ENCODE assay signal across 9 cellular contexts in the genomic region with DNA sequence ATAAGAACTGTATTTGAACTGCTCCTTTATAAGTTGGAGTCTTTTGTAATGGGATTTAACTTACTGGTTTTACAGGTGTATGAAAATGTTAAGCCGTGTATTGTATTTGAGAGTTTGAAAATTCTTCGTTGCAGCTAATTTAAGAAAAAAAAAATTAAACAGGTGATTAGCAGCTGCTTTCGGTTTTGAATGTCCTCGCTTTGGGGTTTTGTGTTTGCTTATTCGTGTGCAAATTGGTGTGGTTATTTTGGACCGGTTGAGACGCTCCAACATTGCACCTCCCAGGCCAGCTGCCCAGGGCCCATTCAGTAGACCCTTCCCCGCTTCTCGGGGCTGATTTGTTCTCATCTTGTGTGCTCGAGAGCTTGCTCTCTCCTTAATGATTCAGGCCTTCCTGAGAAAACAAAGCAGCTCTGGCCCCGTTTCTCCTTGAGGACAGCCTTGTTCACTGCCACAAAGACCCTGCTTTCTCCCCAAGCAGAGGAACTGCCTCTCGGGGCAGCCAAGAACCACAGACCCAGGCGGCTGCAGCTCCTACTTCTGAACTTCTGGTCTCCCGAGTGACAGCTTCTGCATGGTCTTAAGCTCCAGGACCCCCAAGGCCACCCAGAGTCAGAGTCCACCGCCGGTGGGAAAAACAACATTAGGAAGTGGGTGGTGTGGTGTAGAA.
DNase-seq lines count a peak whose midpoint lies in the region; ATAC-seq and TF ChIP-seq lines count a peak whose summit lies in the region.
"Had no signal": no experiment of that assay in that cellular context is flagged by ENCODE, and none has a peak within 500 bp of the region (broad histone marks: within the 10 kb centered on the region; RNA-seq: fewer than 3 reads in every experiment).

No MANE protein-coding gene starts in this region.

- H3K9me3 ChIP-seq in Peyer's patch (no peaks in the 10 kb centered on the region), lower lobe of right lung (no peaks in the 10 kb centered on the region)
- H3K9me3 ChIP-seq: A549 had no signal

- peak overlapping the region; percentile 9 to 62 (median 34) for H3K27ac ChIP-seq in Peyer's patch
- peak overlapping the region; percentile 75 for H3K27ac ChIP-seq in lower lobe of right lung
- H3K27ac ChIP-seq: A549 had no signal

- intact Hi-C loops in lower lobe of right lung (cut with DNase I) = no loop called here

- H3K4me1 ChIP-seq in Peyer's patch (peaks cover 0 to 16% (median 11%) of the 10 kb centered on the region in 4 donors), lower lobe of right lung (no peaks in the 10 kb centered on the region)

- H3K4me3 ChIP-seq in Peyer's patch (peak overlapping the region in 1 of 4 donors; percentile 4), lower lobe of right lung (no peak overlapping the region)
- H3K4me3 ChIP-seq: A549 had no signal

- peak; percentile 52 for ATAC-seq in HG02759 (IDR thresholded peaks at IDR 0.05; ENCODE audit: unreplicated experiment)
- peak; percentile 24 to 38 for ATAC-seq in lower lobe of right lung
- ATAC-seq: A549 had no signal

- H3K36me3 ChIP-seq in Peyer's patch (no peaks in the 10 kb centered on the region), lower lobe of right lung (no peaks in the 10 kb centered on the region)

- TF ChIP-seq POLR2A in Peyer's patch (IDR thresholded peaks at IDR 0.05) = no peak

- TF ChIP-seq CTCF in Peyer's patch (IDR thresholded peaks at IDR 0.05) = no peak
- TF ChIP-seq CTCF in lower lobe of right lung (IDR thresholded peaks at IDR 0.05) = no peak

- H3K27me3 ChIP-seq in Peyer's patch = no peaks in the 10 kb centered on the region
- no peaks in the 10 kb centered on the region for H3K27me3 ChIP-seq in lower lobe of right lung (ENCODE audit: low read depth)

- peak; percentile 17 for DNase-seq in NCI-H1105 treated with DMSO at 0.1 percent for 48 hours (lab: John Stamatoyannopoulos, UW)
- no peak for DNase-seq in NCI-H1105 (lab: John Stamatoyannopoulos, UW)
- peak in 1 of 3 donors; percentile 58 for DNase-seq in Peyer's patch
- DNase-seq in lower lobe of right lung = no peak
- no peak for DNase-seq in GOT3 (lab: John Stamatoyannopoulos, UW)
- DNase-seq in stimulated activated CD4-positive, alpha-beta T cell treated with anti-CD3 and anti-CD28 coated beads, Interleukin-4, amount 100 ng/mL, for 24 hours = no peak
- DNase-seq in NCI-H2081 treated with DMSO at 0.1 percent for 48 hours (lab: John Stamatoyannopoulos, UW) = no peak
